Comparison of ENCODE assay signal across 9 cellular contexts in the genomic region with DNA sequence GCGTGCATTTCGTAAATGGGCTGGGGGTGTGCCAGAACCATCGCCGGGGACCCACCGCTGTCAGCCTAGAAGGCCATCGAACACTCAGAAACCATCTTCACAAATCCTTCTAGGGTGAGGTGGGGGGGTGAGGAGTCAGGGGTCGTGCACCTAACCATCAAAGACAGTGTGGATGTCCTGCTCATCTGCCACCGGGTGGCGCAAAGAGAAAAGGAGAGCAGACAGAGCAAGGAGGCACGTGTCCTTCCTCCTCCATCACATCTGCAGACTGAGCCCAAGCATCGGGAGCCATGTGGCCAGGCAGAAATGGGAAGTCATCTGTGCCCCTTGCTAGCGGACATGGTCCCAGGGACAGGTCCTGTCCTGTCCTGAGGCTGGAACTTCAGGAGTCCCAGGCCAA.
A peak's percentile ranks its signal among the peaks of the same experiment; 100 is the strongest.
DNase-seq lines count a peak whose midpoint lies in the region; ATAC-seq, FAIRE-seq and TF ChIP-seq lines count a peak whose summit lies in the region.
"Had no signal": no experiment of that assay in that cellular context is flagged by ENCODE, and none has a peak within 500 bp of the region (broad histone marks: within the 10 kb centered on the region; RNA-seq: fewer than 3 reads in every experiment).

No MANE protein-coding gene starts in this region.

- dilution Hi-C loops in endothelial cell of umbilical vein (cut with MboI; ENCODE audit: extremely low pct_ligation_motif_present, low sequenced_read_pairs), result no loop called here

- no peaks in the 10 kb centered on the region for H3K79me2 ChIP-seq in endothelial cell of umbilical vein (ENCODE audit: control insufficient read depth, insufficient read depth, low read length)

- H3K36me3 Mint-ChIP-seq in memory B cell, result no peaks in the 10 kb centered on the region

- CTCF ChIA-PET in RWPE1 (lab: Yijun Ruan, JAX) (interaction anchor here (0.6 to 0.7 kb wide), 2 partner anchors 114 to 306 kb away, joined by 3 to 4 read pairs; no protein-coding TSS in a partner anchor), endothelial cell of umbilical vein (lab: Charles Lee) (interaction anchor here (0.6 to 2.3 kb wide), 9 partner anchors 9 to 162 kb away, joined by 3 to 12 read pairs (median 4); a partner anchor contains a TSS)

- H3K4me3 Mint-ChIP-seq in memory B cell, result no peak overlapping the region

- H3K36me3 ChIP-seq in endothelial cell of umbilical vein (ENCODE audit: control insufficient read depth in 2 of 2, extremely low read depth in 1 of 2, insufficient read depth in 2 of 2, low read length in 2 of 2), result no peaks in the 10 kb centered on the region
- no peaks in the 10 kb centered on the region for H3K36me3 ChIP-seq in uterus
- H3K36me3 ChIP-seq: BLaER1 treated with 17β-estradiol and CSF1 and Interleukin-3, amounts not matched to agents 10 nM and 100 nM had no signal

- TF ChIP-seq CTCF in RWPE1 (conservative IDR thresholded peaks at IDR 0.05; ENCODE audit: low read depth), result peak; percentile 56
- TF ChIP-seq CTCF in endothelial cell of umbilical vein (IDR thresholded peaks at IDR 0.05; ENCODE audit: extremely low read depth in 1 of 2, insufficient read depth in 1 of 2, low read depth in 1 of 2, low read length in 2 of 2), result peak in 1 of 2 donors; percentile 31
- TF ChIP-seq CTCF in uterus (IDR thresholded peaks at IDR 0.05), result peak in 3 of 4 experiments; percentile 11 to 52 (median 34)

- peaks cover 2% of the 10 kb centered on the region for H3K4me1 Mint-ChIP-seq in memory B cell

- TF ChIP-seq POLR2A in endothelial cell of umbilical vein (IDR thresholded peaks at IDR 0.05; ENCODE audit: low read depth, low read length), result no peak
- no peak for TF ChIP-seq POLR2A in uterus (IDR thresholded peaks at IDR 0.05)

- no peaks in the 10 kb centered on the region for H3K9me1 ChIP-seq in endothelial cell of umbilical vein (replicated peaks; ENCODE audit: control insufficient read depth, extremely low read depth, insufficient read depth, low read length)

- intact Hi-C loops in endothelial cell of umbilical vein (cut with micrococcal nuclease), result loop anchor here (1.0 kb wide), 1 partner anchor 161 kb away; no protein-coding TSS in a partner anchor
- intact Hi-C loops in uterus (cut with DNase I; ENCODE audit: low total_unique reads), result no loop called here

- no peak overlapping the region for H3K9ac ChIP-seq in endothelial cell of umbilical vein (replicated peaks; ENCODE audit: extremely low read depth, insufficient read depth, low read length)
- H3K9ac ChIP-seq: BLaER1 treated with 17β-estradiol and CSF1 and Interleukin-3, amounts not matched to agents 10 nM and 100 nM had no signal

- H2AFZ ChIP-seq in endothelial cell of umbilical vein (ENCODE audit: low read depth, low read length), result no peak overlapping the region

- ATAC-seq in memory B cell (ENCODE audit: low read depth) (peak; percentile 22), HG03354 (IDR thresholded peaks at IDR 0.05; ENCODE audit: poor library complexity, severe bottlenecking, unreplicated experiment) (no peak)

- H3K27me3 ChIP-seq in endothelial cell of umbilical vein (ENCODE audit: control insufficient read depth in 2 of 2, insufficient read depth in 2 of 2, low read length in 2 of 2) (peaks cover 0 to 3% of the 10 kb centered on the region in 2 experiments), uterus (no peaks in the 10 kb centered on the region)
- H3K27me3 ChIP-seq: BLaER1 treated with 17β-estradiol and CSF1 and Interleukin-3, amounts not matched to agents 10 nM and 100 nM had no signal

- H3K9me3 Mint-ChIP-seq in memory B cell, result no peaks in the 10 kb centered on the region

- DNase-seq in DMS79 treated with DMSO at 0.1 percent for 48 hours (lab: John Stamatoyannopoulos, UW) (peak; percentile 45), DMS79 (lab: John Stamatoyannopoulos, UW) (no peak), RWPE1 (ENCODE audit: low spot score) (peak; percentile 26), endothelial cell of umbilical vein (ENCODE audit: low read depth, low spot score) (peak; percentile 30), memory B cell (ENCODE audit: low spot score in 2 of 2) (no peak), uterus (peak; percentile 31 to 34)
- DNase-seq in Jurkat, Clone E6-1 (ENCODE audit: low read depth, low spot score), result peak; percentile 67

- peaks cover 25% of the 10 kb centered on the region for H3K27me3 Mint-ChIP-seq in memory B cell

- H3K4me1 ChIP-seq in endothelial cell of umbilical vein (ENCODE audit: control insufficient read depth, extremely low read depth, insufficient read depth, low read length) (no peaks in the 10 kb centered on the region), uterus (no peaks in the 10 kb centered on the region)

- no TSS peak for BruUV-seq in endothelial cell of umbilical vein (replicated peaks; lab: Mats Ljungman, UMichigan)

- no peak overlapping the region for H3K4me2 ChIP-seq in endothelial cell of umbilical vein (ENCODE audit: insufficient read depth, low read length)

- FAIRE-seq in endothelial cell of umbilical vein (lab: Jason Lieb, UNC), result no peak

- H3K4me3 ChIP-seq in Jurkat, Clone E6-1 (ENCODE audit: low read length), result no peak overlapping the region
- no peak overlapping the region for H3K4me3 ChIP-seq in endothelial cell of umbilical vein (replicated peaks in 1 of 3; ENCODE audit: insufficient read depth in 1 of 3, low read depth in 1 of 3, low read length in 3 of 3)
- no peak overlapping the region for H3K4me3 ChIP-seq in uterus
- H3K4me3 ChIP-seq: BLaER1 treated with 17β-estradiol and CSF1 and Interleukin-3, amounts not matched to agents 10 nM and 100 nM had no signal

- H4K20me1 ChIP-seq in endothelial cell of umbilical vein (replicated peaks; ENCODE audit: control insufficient read depth, extremely low read depth, insufficient read depth, low read length), result no peaks in the 10 kb centered on the region
- H4K20me1 ChIP-seq: BLaER1 treated with 17β-estradiol and CSF1 and Interleukin-3, amounts not matched to agents 10 nM and 100 nM had no signal

- POLR2A ChIA-PET in RWPE1 (lab: Yijun Ruan, JAX; ENCODE audit: low non-redundant PET), result no interaction called here
- POLR2A ChIA-PET in endothelial cell of umbilical vein (lab: Charles Lee), result no interaction called here

- H3K27ac ChIP-seq in RWPE1, result no peak overlapping the region
- no peak overlapping the region for H3K27ac ChIP-seq in endothelial cell of umbilical vein (ENCODE audit: insufficient read depth, low read depth, low read length)
- no peak overlapping the region for H3K27ac ChIP-seq in uterus
- H3K27ac ChIP-seq: BLaER1 treated with 17β-estradiol and CSF1 and Interleukin-3, amounts not matched to agents 10 nM and 100 nM had no signal

- no peaks in the 10 kb centered on the region for H3K9me3 ChIP-seq in endothelial cell of umbilical vein (replicated peaks; ENCODE audit: control insufficient read depth, insufficient read depth, low read length)
- H3K9me3 ChIP-seq in uterus, result no peaks in the 10 kb centered on the region
- H3K9me3 ChIP-seq: BLaER1 treated with 17β-estradiol and CSF1 and Interleukin-3, amounts not matched to agents 10 nM and 100 nM had no signal

- H3K27ac Mint-ChIP-seq in memory B cell, result no peak overlapping the region

TF ChIP-seq in endothelial cell of umbilical vein, 7 proteins besides CTCF, POLR2A, EP300 and RAD21:
- TF ChIP-seq JUN (IDR thresholded peaks at IDR 0.05; ENCODE audit: borderline replicate concordance, insufficient read depth, insufficient read length, low read depth), result no peak

Comparison
In these comparisons a context has a peak if more than half of its experiments do, and no peak if none do; other contexts are left out.
1. DNase-seq: peak in DMS79 treated with DMSO at 0.1 percent for 48 hours (single experiment), Jurkat, Clone E6-1 (single experiment), RWPE1 (single experiment), endothelial cell of umbilical vein (single experiment) and uterus (2 of 2); none in DMS79 (single experiment) and memory B cell (0 of 2).